Comparison of ENCODE assay signal across 8 cellular contexts in genomic region chr5:132961123-132961815, GRCh38. TPM values are rescaled to one million over a fixed set of nuclear protein-coding genes. Genes with fewer than 3 reads are reported as not detected.
A peak's percentile ranks its signal among the peaks of the same experiment; 100 is the strongest.
DNase-seq lines count a peak whose midpoint lies in the region; ATAC-seq and TF ChIP-seq lines count a peak whose summit lies in the region.
"Not testable (repeated sequence)": the region's sequence is repeated elsewhere in the genome, so short reads cannot be mapped to it uniquely, and the experiment has no call there.

No MANE protein-coding gene starts in this region.

- H3K27ac Mint-ChIP-seq in CD4-positive, CD25-positive, alpha-beta regulatory T cell, result peak overlapping the region in 2 of 3 donors; percentile 75 to 99
- H3K27ac Mint-ChIP-seq in T-helper 17 cell (peak overlapping the region; percentile 92), osteocyte (ENCODE audit: unreplicated experiment) (peak overlapping the region; percentile 99)

- intact Hi-C loops in ascending aorta (cut with DNase I), result not testable (repeated sequence)
- intact Hi-C loops in thyroid gland (cut with DNase I), result loop anchor here (10.0 kb wide), 2 partner anchors 64 to 94 kb away; partner anchors contain the start of genes HSPA4 and ZCCHC10

- not testable (repeated sequence) for H3K36me3 Mint-ChIP-seq in CD4-positive, CD25-positive, alpha-beta regulatory T cell; T-helper 17 cell (ENCODE audit: low read depth); osteocyte (ENCODE audit: unreplicated experiment)

- not testable (repeated sequence) for H3K9me3 ChIP-seq in CD4-positive, CD25-positive, alpha-beta regulatory T cell (ENCODE audit: control insufficient read depth in 2 of 2, low read length in 2 of 2); HUES64 (ENCODE audit: insufficient read depth, low read depth, low read length); T-helper 17 cell (ENCODE audit: control insufficient read depth, low read length, poor library complexity, severe bottlenecking); ascending aorta; thyroid gland

- not testable (repeated sequence) for H3K27ac ChIP-seq in CD4-positive, CD25-positive, alpha-beta regulatory T cell (ENCODE audit: insufficient read depth, low read length, poor library complexity, severe bottlenecking); HUES64 (ENCODE audit: low read depth, low read length)
- H3K27ac ChIP-seq in ascending aorta, result peak overlapping the region; percentile 100
- H3K27ac ChIP-seq in thyroid gland, result peak overlapping the region in 2 of 3 donors; percentile 100

- H3K27me3 ChIP-seq in CD4-positive, CD25-positive, alpha-beta regulatory T cell (ENCODE audit: control insufficient read depth, insufficient read depth, low read length); HUES64 (ENCODE audit: insufficient read depth, low read length); ascending aorta; thyroid gland: not testable (repeated sequence)

- peak overlapping the region; percentile 97; the same call in 1 of the 2 replicates for H3K9ac ChIP-seq in HUES64 (ENCODE audit: low read depth, low read length)

- DNase-seq in CD4-positive, CD25-positive, alpha-beta regulatory T cell; T-helper 17 cell; ascending aorta (ENCODE audit: low spot score in 2 of 2); epithelial cell of proximal tubule (ENCODE audit: low read depth); osteocyte (ENCODE audit: extremely low spot score, unreplicated experiment); thyroid gland: not testable (repeated sequence)
- DNase-seq in kidney tubule cell (ENCODE audit: low spot score), result peak; percentile 46

- H3K27me3 Mint-ChIP-seq in CD4-positive, CD25-positive, alpha-beta regulatory T cell; T-helper 17 cell; osteocyte (ENCODE audit: unreplicated experiment): not testable (repeated sequence)

- H3K4me1 ChIP-seq in CD4-positive, CD25-positive, alpha-beta regulatory T cell (ENCODE audit: control insufficient read depth, insufficient read depth, low read length, poor library complexity, severe bottlenecking), result peaks cover 32% of the 10 kb centered on the region
- not testable (repeated sequence) for H3K4me1 ChIP-seq in HUES64 (ENCODE audit: insufficient read depth, low read length)
- H3K4me1 ChIP-seq in ascending aorta (peaks cover 3 to 22% of the 10 kb centered on the region in 2 donors), thyroid gland (peaks cover 27 to 30% of the 10 kb centered on the region in 2 donors)

- ATAC-seq in CD4-positive, CD25-positive, alpha-beta regulatory T cell (ENCODE audit: low read depth in 2 of 2); T-helper 17 cell: not testable (repeated sequence)

- H3K9me3 Mint-ChIP-seq in CD4-positive, CD25-positive, alpha-beta regulatory T cell; osteocyte (ENCODE audit: unreplicated experiment): not testable (repeated sequence)

- TF ChIP-seq POLR2A in thyroid gland (IDR thresholded peaks at IDR 0.05), result not testable (repeated sequence)

- WGBS in HUES64, result 94% methylated on average over 11 of the region's 11 CpGs
- WGBS in thyroid gland, 2 donors, result 85 to 87% methylated on average over 11 of the region's 11 CpGs

- H3K36me3 ChIP-seq in CD4-positive, CD25-positive, alpha-beta regulatory T cell (ENCODE audit: control insufficient read depth, insufficient read depth, low read length); HUES64 (ENCODE audit: insufficient read depth, low read length); ascending aorta; thyroid gland: not testable (repeated sequence)

- peak overlapping the region; percentile 89 to 97 (median 94) for H3K4me3 Mint-ChIP-seq in CD4-positive, CD25-positive, alpha-beta regulatory T cell
- peak overlapping the region; percentile 45 for H3K4me3 Mint-ChIP-seq in T-helper 17 cell
- peak overlapping the region; percentile 94 for H3K4me3 Mint-ChIP-seq in osteocyte (ENCODE audit: unreplicated experiment)

- not testable (repeated sequence) for TF ChIP-seq CTCF in ascending aorta (IDR thresholded peaks at IDR 0.05); epithelial cell of proximal tubule (conservative IDR thresholded peaks at IDR 0.05; ENCODE audit: low read depth, low read length); osteocyte (IDR thresholded peaks at IDR 0.05); thyroid gland (IDR thresholded peaks at IDR 0.05)

- H3K4me3 ChIP-seq in CD4-positive, CD25-positive, alpha-beta regulatory T cell (ENCODE audit: low read depth, low read length), result peak overlapping the region; percentile 89
- H3K4me3 ChIP-seq in HUES64 (ENCODE audit: low read length), result peak overlapping the region; percentile 91
- H3K4me3 ChIP-seq in ascending aorta, result peak overlapping the region; percentile 97 to 98
- peak overlapping the region; percentile 89 for H3K4me3 ChIP-seq in epithelial cell of proximal tubule (ENCODE audit: low read depth, low read length)
- H3K4me3 ChIP-seq in thyroid gland (replicated peaks in 1 of 3), result peak overlapping the region in 2 of 3 donors; percentile 23 to 98

- H3K4me1 Mint-ChIP-seq in CD4-positive, CD25-positive, alpha-beta regulatory T cell, result peaks cover 15 to 59% (median 36%) of the 10 kb centered on the region in 4 donors
- H3K4me1 Mint-ChIP-seq in T-helper 17 cell (peaks cover 22% of the 10 kb centered on the region), osteocyte (ENCODE audit: unreplicated experiment) (peaks cover 40% of the 10 kb centered on the region)

RNA-seq across cellular contexts. Expression of gene AFF4, which starts 2.2 kb away (rescaled TPM):
- total RNA-seq in CD4-positive, CD25-positive, alpha-beta regulatory T cell, result 74.8 TPM
- 10 to 100 TPM; 13.5 to 20.8 (median 16.8) TPM for polyA plus RNA-seq in CD4-positive, CD25-positive, alpha-beta regulatory T cell
- 31.4 TPM for polyA plus RNA-seq in HUES64 (2013, experiment 1 of 2)
- polyA plus RNA-seq in HUES64 (2013, experiment 2 of 2), result 33.2 TPM
- total RNA-seq in T-helper 17 cell (10 to 100 TPM; 69.2 to 74.6 TPM), ascending aorta (63.0 TPM), epithelial cell of proximal tubule (25.5 and 29.2 TPM in 2 replicates), osteocyte (106 and 114 TPM in 2 replicates), thyroid gland (100 to 1,000 TPM in 2 of 4 donors, 10 to 100 TPM in 2; 81.7 to 150 (median 95.7) TPM)
